In genomic region chr4:7655549-7656243, GRCh38 we compare ENCODE assay signal across 15 cellular contexts.
A peak's percentile ranks its signal among the peaks of the same experiment; 100 is the strongest.
DNase-seq lines count a peak whose midpoint lies in the region; ATAC-seq and TF ChIP-seq lines count a peak whose summit lies in the region.
"Had no signal": no experiment of that assay in that cellular context is flagged by ENCODE, and none has a peak within 500 bp of the region (broad histone marks: within the 10 kb centered on the region; RNA-seq: fewer than 3 reads in every experiment).

No MANE protein-coding gene starts in this region.

- no peaks in the 10 kb centered on the region for H3K4me1 ChIP-seq in endodermal cell (ENCODE audit: control insufficient read depth, insufficient read depth, low read length)
- H3K4me1 ChIP-seq in neural progenitor cell = peaks cover 11% of the 10 kb centered on the region
- H3K4me1 ChIP-seq in left lung = peaks cover 4 to 40% of the 10 kb centered on the region in 2 donors
- H3K4me1 ChIP-seq: gastrocnemius medialis, left ventricle myocardium inferior, prostate gland had no signal

- no peak overlapping the region for H2AFZ ChIP-seq in neural progenitor cell (replicated peaks)

- H3K36me3 ChIP-seq in endodermal cell (ENCODE audit: control insufficient read depth, insufficient read depth, low read length) = no peaks in the 10 kb centered on the region
- H3K36me3 ChIP-seq in neural progenitor cell = no peaks in the 10 kb centered on the region
- no peaks in the 10 kb centered on the region for H3K36me3 ChIP-seq in left lung
- H3K36me3 ChIP-seq: gastrocnemius medialis, left ventricle myocardium inferior, prostate gland had no signal

- H3K4me3 ChIP-seq in endodermal cell (ENCODE audit: low read length) (no peak overlapping the region), neural progenitor cell (no peak overlapping the region), left lung (no peak overlapping the region)
- H3K4me3 ChIP-seq: gastrocnemius medialis, left ventricle myocardium inferior, prostate gland had no signal

- intact Hi-C loops in left lung (cut with DNase I) = no loop called here

- H3K9me3 Mint-ChIP-seq in endodermal cell = no peaks in the 10 kb centered on the region
- H3K9me3 Mint-ChIP-seq in neural progenitor cell = no peaks in the 10 kb centered on the region
- H3K9me3 Mint-ChIP-seq: activated naive CD8-positive, alpha-beta T cell treated with anti-CD3 and anti-CD28 coated beads, Interleukin-2, amount 50 U/mL, for 24 hours had no signal

- H3K27me3 ChIP-seq in endodermal cell (ENCODE audit: control insufficient read depth, insufficient read depth, low read length, poor library complexity, severe bottlenecking) (no peaks in the 10 kb centered on the region), neural progenitor cell (no peaks in the 10 kb centered on the region), left lung (peaks cover 0 to 29% of the 10 kb centered on the region in 2 donors)
- H3K27me3 ChIP-seq: gastrocnemius medialis had no signal

- no peaks in the 10 kb centered on the region for H3K79me2 ChIP-seq in neural progenitor cell (ENCODE audit: low read depth)

- H4K20me1 ChIP-seq in neural progenitor cell (ENCODE audit: low read depth) = no peaks in the 10 kb centered on the region

- H3F3A ChIP-seq in neural progenitor cell (ENCODE audit: low read depth) = no peaks in the 10 kb centered on the region

- H3K36me3 Mint-ChIP-seq in endodermal cell (ENCODE audit: low read depth) = no peaks in the 10 kb centered on the region
- no peaks in the 10 kb centered on the region for H3K36me3 Mint-ChIP-seq in neural progenitor cell

- WGBS in endodermal cell (ENCODE audit: insufficient coverage in 1 of 2, insufficient read length in 1 of 2), 2 experiments = 40 to 67% methylated on average over 24 to 30 of the region's 30 CpGs

- H3K9ac ChIP-seq in endodermal cell (ENCODE audit: extremely low read depth, low read length, poor library complexity, severe bottlenecking) (no peak overlapping the region), neural progenitor cell (no peak overlapping the region)

- H3K4me3 Mint-ChIP-seq in endodermal cell = no peak overlapping the region
- H3K4me3 Mint-ChIP-seq in neural progenitor cell = no peak overlapping the region
- H3K4me3 Mint-ChIP-seq: activated naive CD8-positive, alpha-beta T cell treated with anti-CD3 and anti-CD28 coated beads, Interleukin-2, amount 50 U/mL, for 24 hours had no signal

- DNase-seq in GDM1 (lab: John Stamatoyannopoulos, UW) (peak; percentile 85), NOMO-1 (lab: John Stamatoyannopoulos, UW; ENCODE audit: unreplicated experiment in 2 of 2) (peak; percentile 73 to 74), endodermal cell (peak; percentile 63), neural progenitor cell (ENCODE audit: low spot score) (no peak), left lung (no peak)
- DNase-seq in activated CD4-positive, CD25-positive, alpha-beta regulatory T cell (lab: John Stamatoyannopoulos, UW) = no peak
- DNase-seq: activated CD8-positive, alpha-beta memory T cell treated with anti-CD3 and anti-CD28 coated beads, Interleukin-2, amount 50 U/mL, for 4 hours; activated naive CD8-positive, alpha-beta T cell treated with anti-CD3 and anti-CD28 coated beads, Interleukin-2, amount 50 U/mL, for 24 hours; gastrocnemius medialis; left ventricle myocardium inferior; stimulated activated CD4-positive, alpha-beta T cell treated with anti-CD3 and anti-CD28 coated beads, Interleukin-2, amount 100 ng/mL, for 48 hours; stimulated activated naive CD8-positive, alpha-beta T cell treated with anti-CD3 and anti-CD28 coated beads, Interleukin-15, Interleukin-2, amounts not matched to agents 100 U/mL and 50 U/mL, for 24 hours had no signal

- TF ChIP-seq CTCF in endodermal cell (conservative IDR thresholded peaks at IDR 0.05) (no peak), neural progenitor cell (IDR thresholded peaks at IDR 0.05) (no peak), left lung (IDR thresholded peaks at IDR 0.05) (no peak)

- no peak overlapping the region for H3K4me2 ChIP-seq in neural progenitor cell

- H3K27ac Mint-ChIP-seq in endodermal cell (peak overlapping the region; percentile 14), neural progenitor cell (peak overlapping the region; percentile 70)
- H3K27ac Mint-ChIP-seq: activated naive CD8-positive, alpha-beta T cell treated with anti-CD3 and anti-CD28 coated beads, Interleukin-2, amount 50 U/mL, for 24 hours had no signal

- ATAC-seq in HG03378 (IDR thresholded peaks at IDR 0.05; ENCODE audit: unreplicated experiment) = no peak
- ATAC-seq in left lung = no peak
- no peak for ATAC-seq in GM18520 (IDR thresholded peaks at IDR 0.05; ENCODE audit: unreplicated experiment)
- ATAC-seq: activated naive CD8-positive, alpha-beta T cell treated with anti-CD3 and anti-CD28 coated beads, Interleukin-2, amount 50 U/mL, for 24 hours; gastrocnemius medialis; stimulated activated naive CD8-positive, alpha-beta T cell treated with anti-CD3 and anti-CD28 coated beads, Interleukin-15, Interleukin-2, amounts not matched to agents 100 U/mL and 50 U/mL, for 24 hours had no signal

- no peaks in the 10 kb centered on the region for H3K9me3 ChIP-seq in endodermal cell (ENCODE audit: control insufficient read depth, low read length)
- H3K9me3 ChIP-seq in neural progenitor cell (ENCODE audit: low read depth) = no peaks in the 10 kb centered on the region
- H3K9me3 ChIP-seq in left lung = no peaks in the 10 kb centered on the region
- H3K9me3 ChIP-seq: gastrocnemius medialis, left ventricle myocardium inferior, prostate gland had no signal

- H3K27ac ChIP-seq in endodermal cell (ENCODE audit: low read depth, low read length) = peak overlapping the region; percentile 95
- no peak overlapping the region for H3K27ac ChIP-seq in neural progenitor cell
- H3K27ac ChIP-seq in left lung = no peak overlapping the region
- H3K27ac ChIP-seq: gastrocnemius medialis, left ventricle myocardium inferior, prostate gland had no signal

- no peaks in the 10 kb centered on the region for H3K27me3 Mint-ChIP-seq in endodermal cell (ENCODE audit: insufficient read depth)
- H3K27me3 Mint-ChIP-seq in neural progenitor cell (ENCODE audit: insufficient read depth, low read depth) = peaks cover 16% of the 10 kb centered on the region

- H3K4me1 Mint-ChIP-seq in endodermal cell = peaks cover 4% of the 10 kb centered on the region
- peaks cover 51% of the 10 kb centered on the region for H3K4me1 Mint-ChIP-seq in neural progenitor cell

Comparison
In these comparisons a context has a peak if more than half of its experiments do, and no peak if none do; other contexts are left out.
1. DNase-seq: peak in GDM1 (single experiment), NOMO-1 (2 of 2) and endodermal cell (single experiment); none in neural progenitor cell (single experiment), activated CD4-positive, CD25-positive, alpha-beta regulatory T cell (0 of 4) and left lung (0 of 2).